ENCODE assay signal across 6 cellular contexts in genomic region chr1:202451641-202452040, GRCh38.
DNase-seq lines count a peak whose midpoint lies in the region; ATAC-seq, FAIRE-seq and TF ChIP-seq lines count a peak whose summit lies in the region.
"Not testable (repeated sequence)": the region's sequence is repeated elsewhere in the genome, so short reads cannot be mapped to it uniquely, and the experiment has no call there.

No MANE protein-coding gene starts in this region.

- H3K4me1 ChIP-seq in heart left ventricle; heart right ventricle; right atrium auricular region; right cardiac atrium (ENCODE audit: control insufficient read depth, insufficient read depth, low read length); kidney (ENCODE audit: control insufficient read depth in 1 of 2, insufficient read depth in 1 of 2, low read depth in 1 of 2, low read length in 2 of 2): not testable (repeated sequence)
- H3K4me1 ChIP-seq in left ventricle myocardium inferior, result peaks cover 10% of the 10 kb centered on the region

- not testable (repeated sequence) for H3K9ac ChIP-seq in kidney (ENCODE audit: low read length in 2 of 2)

- not testable (repeated sequence) for TF ChIP-seq CTCF in heart left ventricle (IDR thresholded peaks at IDR 0.05); heart right ventricle (IDR thresholded peaks at IDR 0.05); left ventricle myocardium inferior (IDR thresholded peaks at IDR 0.05; ENCODE audit: borderline replicate concordance); right atrium auricular region (IDR thresholded peaks at IDR 0.05); kidney (IDR thresholded peaks at IDR 0.05; ENCODE audit: borderline replicate concordance, extremely low read depth, insufficient read depth)

- not testable (repeated sequence) for ATAC-seq in heart left ventricle, heart right ventricle, right cardiac atrium

- FAIRE-seq in kidney (lab: Jason Lieb, UNC), result not testable (repeated sequence)

- peak overlapping the region in 7 of 12 donors; percentile 9 to 45 (median 26) for H3K4me3 ChIP-seq in heart left ventricle
- H3K4me3 ChIP-seq in heart right ventricle, result peak overlapping the region in 6 of 10 donors; percentile 16 to 37 (median 24)
- H3K4me3 ChIP-seq in left ventricle myocardium inferior, result peak overlapping the region; percentile 52
- peak overlapping the region; percentile 12 to 19 for H3K4me3 ChIP-seq in right atrium auricular region
- H3K4me3 ChIP-seq in right cardiac atrium (ENCODE audit: low read length); kidney (ENCODE audit: low read length in 2 of 2): not testable (repeated sequence)

- H3K36me3 ChIP-seq in heart left ventricle (peaks cover 0 to 61% (median 37%) of the 10 kb centered on the region in 9 donors), heart right ventricle (peaks cover 0 to 71% (median 18%) of the 10 kb centered on the region in 9 donors), left ventricle myocardium inferior (peaks cover 50% of the 10 kb centered on the region), right atrium auricular region (peaks cover 35% of the 10 kb centered on the region)
- not testable (repeated sequence) for H3K36me3 ChIP-seq in kidney (ENCODE audit: control insufficient read depth in 1 of 2, insufficient read depth in 2 of 2, low read length in 2 of 2)

- intact Hi-C loops in heart left ventricle (cut with DNase I); heart right ventricle (cut with DNase I); left ventricle myocardium inferior (cut with micrococcal nuclease); kidney (cut with DNase I): not testable (repeated sequence)
- intact Hi-C loops in right cardiac atrium (cut with DNase I), result loop anchor here in 1 of 4 donors (10.0 kb wide), 1 partner anchor 97 kb away; no protein-coding TSS in a partner anchor

- H3K27ac ChIP-seq in heart left ventricle (peak overlapping the region in 7 of 12 donors; percentile 33 to 66 (median 56)), heart right ventricle (peak overlapping the region in 6 of 10 donors; percentile 10 to 68 (median 44)), left ventricle myocardium inferior (replicated peaks) (peak overlapping the region; percentile 66), right atrium auricular region (peak overlapping the region; percentile 57 to 79)
- H3K27ac ChIP-seq in right cardiac atrium (ENCODE audit: low read length); kidney (ENCODE audit: low read depth in 2 of 2, low read length in 2 of 2): not testable (repeated sequence)

- not testable (repeated sequence) for DNase-seq in heart left ventricle; heart right ventricle; left ventricle myocardium inferior; right atrium auricular region (ENCODE audit: low spot score)
- peak in 2 of 3 donors; percentile 45 to 50 for DNase-seq in right cardiac atrium
- DNase-seq in kidney, result peak; percentile 50

- WGBS in heart left ventricle, 4 donors, result 77 to 96% (median 92%) methylated on average over 15 to 24 of the region's 26 CpGs; no CpG with 5 or more reads in 1 of the 4 donors
- 84 to 91% methylated on average over 19 to 24 of the region's 26 CpGs for WGBS in heart right ventricle, 2 donors
- 95% methylated on average over 24 of the region's 26 CpGs for WGBS in right cardiac atrium

- not testable (repeated sequence) for H3K27me3 ChIP-seq in heart left ventricle; heart right ventricle; left ventricle myocardium inferior (ENCODE audit: low read depth); right atrium auricular region; right cardiac atrium (ENCODE audit: control insufficient read depth, insufficient read depth)

- H3K9me3 ChIP-seq in heart left ventricle; heart right ventricle; left ventricle myocardium inferior (replicated peaks); right atrium auricular region; right cardiac atrium (ENCODE audit: control insufficient read depth, low read length); kidney (ENCODE audit: control insufficient read depth in 1 of 2, low read length in 2 of 2): not testable (repeated sequence)

- not testable (repeated sequence) for TF ChIP-seq POLR2A in heart left ventricle (IDR thresholded peaks at IDR 0.05)
